ENCODE assay signal across 26 cellular contexts in genomic region chr12:19780460-19780859, GRCh38.
"Had no signal": no experiment of that assay in that cellular context is flagged by ENCODE, and none has a peak within 500 bp of the region (broad histone marks: within the 10 kb centered on the region; RNA-seq: fewer than 3 reads in every experiment).

No MANE protein-coding gene starts in this region.

- H3K27me3 Mint-ChIP-seq: activated CD4-positive, alpha-beta T cell treated with anti-CD3 and anti-CD28 coated beads, Interleukin-2, amount 10 ng/mL, durations not matched to agents 24 days and 14 days; activated CD8-positive, alpha-beta memory T cell treated with anti-CD3 and anti-CD28 coated beads, Interleukin-2, amount 10 ng/mL, durations not matched to agents 7 days and 5 days; activated naive CD8-positive, alpha-beta T cell treated with anti-CD3 and anti-CD28 coated beads, Interleukin-2, amount 50 U/mL, for 24 hours; T-helper 17 cell had no signal

- H3K9me3 Mint-ChIP-seq: activated T-helper 1 cell treated with anti-CD3 and anti-CD28 coated beads, Interleukin-12 subunit alpha, Interleukin-12 subunit beta, Interleukin-2, Interleukin-4 antibody, amounts not matched to agents 30 ng/mL and 10 ng/mL and 1 ng/mL, durations not matched to agents 14 hours and 24 hours and 36 hours had no signal

- DNase-seq: activated CD4-positive, alpha-beta T cell treated with anti-CD3 and anti-CD28 coated beads for 1 hour; activated CD4-positive, alpha-beta T cell treated with anti-CD3 and anti-CD28 coated beads, Interleukin-2, amount 10 ng/mL, durations not matched to agents 24 days and 14 days; activated CD4-positive, alpha-beta T cell treated with anti-CD3 and anti-CD28 coated beads, Interleukin-2, amount 50 U/mL, for 48 hours; activated CD8-positive, alpha-beta memory T cell treated with anti-CD3 and anti-CD28 coated beads, Interleukin-2, amount 10 ng/mL, durations not matched to agents 7 days and 5 days; activated effector memory CD4-positive, alpha-beta T cell treated with anti-CD3 and anti-CD28 coated beads, Interleukin-2, amount 50 U/mL, for 16 hours; activated naive CD4-positive, alpha-beta T cell treated with Interleukin-2 at 50 U/mL for 16 hours; activated naive CD8-positive, alpha-beta T cell treated with anti-CD3 and anti-CD28 coated beads, Interleukin-2, amount 50 U/mL, for 24 hours; activated T-cell treated with anti-CD3 and anti-CD28 coated beads, Interleukin-2, amount 50 U/mL, for 24 hours; amniotic stem cell; NCI-H1048; NCI-H1694; NCI-H2029; NCI-H2107; NCI-H510A treated with DMSO at 0.1 percent for 48 hours; NCI-H69; NK-92 treated with Interleukin-12 subunit alpha and Interleukin-12 subunit beta, amount 100 ng/mL, for 24 hours; OCI-M1; SHP77 treated with DMSO at 0.1 percent for 48 hours; T-helper 17 cell; T-helper 9 cell had no signal

- H3K4me3 Mint-ChIP-seq: activated CD4-positive, alpha-beta T cell treated with anti-CD3 and anti-CD28 coated beads, Interleukin-2, amount 10 ng/mL, durations not matched to agents 24 days and 14 days; activated CD8-positive, alpha-beta memory T cell treated with anti-CD3 and anti-CD28 coated beads, Interleukin-2, amount 10 ng/mL, durations not matched to agents 7 days and 5 days; activated naive CD8-positive, alpha-beta T cell treated with anti-CD3 and anti-CD28 coated beads, Interleukin-2, amount 50 U/mL, for 24 hours; activated T-cell treated with anti-CD3 and anti-CD28 coated beads, Interleukin-2, amount 50 U/mL, for 24 hours; activated T-helper 1 cell treated with anti-CD3 and anti-CD28 coated beads, Interleukin-12 subunit alpha, Interleukin-12 subunit beta, Interleukin-2, Interleukin-4 antibody, amounts not matched to agents 30 ng/mL and 10 ng/mL and 1 ng/mL, durations not matched to agents 14 hours and 24 hours and 36 hours; brain; T-helper 17 cell; WTC11 had no signal

- H3K36me3 Mint-ChIP-seq: activated CD8-positive, alpha-beta memory T cell treated with anti-CD3 and anti-CD28 coated beads, Interleukin-2, amount 10 ng/mL, durations not matched to agents 7 days and 5 days; activated naive CD4-positive, alpha-beta T cell treated with anti-CD3 and anti-CD28 coated beads, Interleukin-2, amount 50 U/mL, for 72 hours; WTC11 had no signal

- H3K27ac Mint-ChIP-seq: activated CD4-positive, alpha-beta T cell treated with anti-CD3 and anti-CD28 coated beads, Interleukin-2, amount 10 ng/mL, durations not matched to agents 24 days and 14 days; activated CD8-positive, alpha-beta memory T cell treated with anti-CD3 and anti-CD28 coated beads, Interleukin-2, amount 10 ng/mL, durations not matched to agents 7 days and 5 days; activated naive CD4-positive, alpha-beta T cell treated with anti-CD3 and anti-CD28 coated beads, Interleukin-2, amount 50 U/mL, for 72 hours; activated naive CD8-positive, alpha-beta T cell treated with anti-CD3 and anti-CD28 coated beads, Interleukin-2, amount 50 U/mL, for 24 hours; activated T-cell treated with anti-CD3 and anti-CD28 coated beads, Interleukin-2, amount 50 U/mL, for 24 hours; activated T-helper 1 cell treated with anti-CD3 and anti-CD28 coated beads, Interleukin-12 subunit alpha, Interleukin-12 subunit beta, Interleukin-2, Interleukin-4 antibody, amounts not matched to agents 30 ng/mL and 10 ng/mL and 1 ng/mL, durations not matched to agents 14 hours and 24 hours and 36 hours; brain; T-helper 17 cell; WTC11 had no signal

- H3K27ac ChIP-seq: RWPE1 had no signal

- H3K4me1 Mint-ChIP-seq: activated CD4-positive, alpha-beta T cell treated with anti-CD3 and anti-CD28 coated beads, Interleukin-2, amount 10 ng/mL, durations not matched to agents 24 days and 14 days; activated CD8-positive, alpha-beta memory T cell treated with anti-CD3 and anti-CD28 coated beads, Interleukin-2, amount 10 ng/mL, durations not matched to agents 7 days and 5 days; T-helper 17 cell had no signal

- ATAC-seq: activated CD8-positive, alpha-beta memory T cell treated with anti-CD3 and anti-CD28 coated beads, Interleukin-2, amount 10 ng/mL, durations not matched to agents 7 days and 5 days; activated naive CD4-positive, alpha-beta T cell treated with anti-CD3 and anti-CD28 coated beads, Interleukin-2, amount 50 U/mL, for 72 hours; Panc1; T-helper 17 cell had no signal
